Comparison of ENCODE assay signal across 2 cellular contexts in genomic region chr4:40377462-40378385, GRCh38.
TF ChIP-seq lines count a peak whose summit lies in the region.

No MANE protein-coding gene starts in this region.

TF ChIP-seq in A549, 52 proteins besides CTCF, POLR2A, EP300 and RAD21:
- no peak for TF ChIP-seq CBX2 (IDR thresholded peaks at IDR 0.05; ENCODE audit: borderline replicate concordance, low read depth)
- TF ChIP-seq BHLHE40 (IDR thresholded peaks at IDR 0.05; ENCODE audit: low read depth, low read length): no peak
- no peak for TF ChIP-seq HOXB13 (CRISPR knock-in tag; IDR thresholded peaks at IDR 0.05; ENCODE audit: low read depth)
- TF ChIP-seq FOSB (CRISPR knock-in tag; IDR thresholded peaks at IDR 0.05): no peak
- TF ChIP-seq MAZ (IDR thresholded peaks at IDR 0.05; ENCODE audit: borderline replicate concordance, low read depth, low read length): no peak
- no peak for TF ChIP-seq ZFP36 (IDR thresholded peaks at IDR 0.05; ENCODE audit: borderline replicate concordance, partially characterized antibody)
- TF ChIP-seq CEBPB (IDR thresholded peaks at IDR 0.05): no peak
- no peak for TF ChIP-seq PBX3 (IDR thresholded peaks at IDR 0.05)
- no peak for TF ChIP-seq FOXS1 (CRISPR knock-in tag; IDR thresholded peaks at IDR 0.05)
- TF ChIP-seq REST (IDR thresholded peaks at IDR 0.05): no peak
- TF ChIP-seq EHF (CRISPR knock-in tag; IDR thresholded peaks at IDR 0.05): no peak
- TF ChIP-seq NR3C1 (IDR thresholded peaks at IDR 0.05): no peak
- no peak for TF ChIP-seq TFCP2L1 (CRISPR knock-in tag; IDR thresholded peaks at IDR 0.05)
- no peak for TF ChIP-seq MAFK (IDR thresholded peaks at IDR 0.05; ENCODE audit: partially characterized antibody)
- TF ChIP-seq FOSL2 (IDR thresholded peaks at IDR 0.05): no peak
- no peak for TF ChIP-seq FOSL2 (CRISPR knock-in tag; IDR thresholded peaks at IDR 0.05)
- TF ChIP-seq ZSCAN20 (CRISPR knock-in tag; IDR thresholded peaks at IDR 0.05): no peak
- TF ChIP-seq SREBF2 (IDR thresholded peaks at IDR 0.05): no peak
- TF ChIP-seq TP53 (CRISPR knock-in tag; IDR thresholded peaks at IDR 0.05): no peak
- TF ChIP-seq HES2 (IDR thresholded peaks at IDR 0.05): no peak
- TF ChIP-seq GATA3 (IDR thresholded peaks at IDR 0.05; ENCODE audit: borderline replicate concordance): no peak
TF ChIP-seq in A549: peak in this region for 0.

TF ChIP-seq in GM12878, 131 proteins besides CTCF, POLR2A, EP300 and RAD21:
- TF ChIP-seq STAT3 (IDR thresholded peaks at IDR 0.05; ENCODE audit: low read depth, low read length) (no peak), HCFC1 (IDR thresholded peaks at IDR 0.05; ENCODE audit: low read length) (no peak), FOS (IDR thresholded peaks at IDR 0.05; ENCODE audit: borderline replicate concordance, extremely low read depth, insufficient read length) (no peak), WRNIP1 (IDR thresholded peaks at IDR 0.05; ENCODE audit: borderline replicate concordance, low read depth, low read length) (no peak), SUPT20H (IDR thresholded peaks at IDR 0.05; ENCODE audit: borderline replicate concordance, control insufficient read depth, low read depth, low read length) (no peak), IRF5 (IDR thresholded peaks at IDR 0.05; ENCODE audit: borderline replicate concordance) (no peak), ZNF384 (IDR thresholded peaks at IDR 0.05; ENCODE audit: borderline replicate concordance, low read depth, low read length) (no peak), ZNF207 (IDR thresholded peaks at IDR 0.05; ENCODE audit: borderline replicate concordance) (no peak), ZNF24 (IDR thresholded peaks at IDR 0.05) (no peak), MYC (IDR thresholded peaks at IDR 0.05; ENCODE audit: insufficient read depth, insufficient read length, insufficient replicate concordance, low read length, severe bottlenecking) (no peak)
